ENCODE assay signal across 8 cellular contexts in genomic region chr9:126146254-126147145, GRCh38.
DNase-seq lines count a peak whose midpoint lies in the region; ATAC-seq and TF ChIP-seq lines count a peak whose summit lies in the region.

No MANE protein-coding gene starts in this region.

- peaks cover 7% of the 10 kb centered on the region for H3K4me1 Mint-ChIP-seq in activated CD4-positive, alpha-beta T cell treated with anti-CD3 and anti-CD28 coated beads, Interleukin-2, amount 10 ng/mL, durations not matched to agents 24 days and 14 days
- H3K4me1 Mint-ChIP-seq in glutamatergic neuron (ENCODE audit: low read depth, unreplicated experiment), result peaks cover 9% of the 10 kb centered on the region

- no peak for TF ChIP-seq CTCF in glutamatergic neuron (IDR thresholded peaks at IDR 0.05; ENCODE audit: partially characterized antibody, unreplicated experiment)

- no peaks in the 10 kb centered on the region for H3K9me3 Mint-ChIP-seq in activated CD4-positive, alpha-beta T cell treated with anti-CD3 and anti-CD28 coated beads, Interleukin-2, amount 10 ng/mL, durations not matched to agents 24 days and 14 days
- peaks cover 4% of the 10 kb centered on the region for H3K9me3 Mint-ChIP-seq in glutamatergic neuron (ENCODE audit: unreplicated experiment)

- DNase-seq in AG20443 (ENCODE audit: low spot score), result peak; percentile 14
- DNase-seq in GM19240 (ENCODE audit: insufficient read length, low spot score), result peak; percentile 35
- peak; percentile 58 for DNase-seq in NCI-H146 (lab: John Stamatoyannopoulos, UW)
- DNase-seq in activated CD4-positive, alpha-beta T cell treated with anti-CD3 and anti-CD28 coated beads, Interleukin-2, amount 10 ng/mL, durations not matched to agents 24 days and 14 days, result peak; percentile 67
- DNase-seq in glutamatergic neuron, result no peak
- DNase-seq in stimulated activated CD4-positive, alpha-beta T cell treated with anti-CD3 and anti-CD28 coated beads, Interleukin-2, amount 100 ng/mL, for 48 hours, result peak; percentile 2 to 8
- no peak for DNase-seq in globus pallidus (ENCODE audit: low spot score)

- H3K4me3 Mint-ChIP-seq in activated CD4-positive, alpha-beta T cell treated with anti-CD3 and anti-CD28 coated beads, Interleukin-2, amount 10 ng/mL, durations not matched to agents 24 days and 14 days, result peak overlapping the region; percentile 9
- H3K4me3 Mint-ChIP-seq in glutamatergic neuron (ENCODE audit: unreplicated experiment), result peak overlapping the region; percentile 23

- no peak overlapping the region for H3K27ac Mint-ChIP-seq in activated CD4-positive, alpha-beta T cell treated with anti-CD3 and anti-CD28 coated beads, Interleukin-2, amount 10 ng/mL, durations not matched to agents 24 days and 14 days
- H3K27ac Mint-ChIP-seq in glutamatergic neuron (ENCODE audit: unreplicated experiment), result no peak overlapping the region

- ATAC-seq in HG03457 (IDR thresholded peaks at IDR 0.05; ENCODE audit: unreplicated experiment), result no peak

- H3K27me3 Mint-ChIP-seq in activated CD4-positive, alpha-beta T cell treated with anti-CD3 and anti-CD28 coated beads, Interleukin-2, amount 10 ng/mL, durations not matched to agents 24 days and 14 days, result peaks cover 29% of the 10 kb centered on the region
- peaks cover 17% of the 10 kb centered on the region for H3K27me3 Mint-ChIP-seq in glutamatergic neuron (ENCODE audit: unreplicated experiment)

- intact Hi-C loops in activated CD4-positive, alpha-beta T cell treated with anti-CD3 and anti-CD28 coated beads, Interleukin-2, amount 10 ng/mL, durations not matched to agents 24 days and 14 days (cut with micrococcal nuclease), result loop anchor here (5.0 kb wide), 1 partner anchor 346 kb away; no protein-coding TSS in a partner anchor

- no peaks in the 10 kb centered on the region for H3K36me3 Mint-ChIP-seq in activated CD4-positive, alpha-beta T cell treated with anti-CD3 and anti-CD28 coated beads, Interleukin-2, amount 10 ng/mL, durations not matched to agents 24 days and 14 days (ENCODE audit: low read depth)
- peaks cover 5% of the 10 kb centered on the region for H3K36me3 Mint-ChIP-seq in glutamatergic neuron (ENCODE audit: unreplicated experiment)

Comparison
In these comparisons a context has a peak if more than half of its experiments do, and no peak if none do; other contexts are left out.
1. DNase-seq: peak in AG20443 (single experiment), GM19240 (single experiment), NCI-H146 (single experiment), activated CD4-positive, alpha-beta T cell treated with anti-CD3 and anti-CD28 coated beads, Interleukin-2, amount 10 ng/mL, durations not matched to agents 24 days and 14 days (single experiment) and stimulated activated CD4-positive, alpha-beta T cell treated with anti-CD3 and anti-CD28 coated beads, Interleukin-2, amount 100 ng/mL, for 48 hours (2 of 2); none in glutamatergic neuron (single experiment) and globus pallidus (single experiment).